ENCODE assay signal across 9 cellular contexts in the genomic region with DNA sequence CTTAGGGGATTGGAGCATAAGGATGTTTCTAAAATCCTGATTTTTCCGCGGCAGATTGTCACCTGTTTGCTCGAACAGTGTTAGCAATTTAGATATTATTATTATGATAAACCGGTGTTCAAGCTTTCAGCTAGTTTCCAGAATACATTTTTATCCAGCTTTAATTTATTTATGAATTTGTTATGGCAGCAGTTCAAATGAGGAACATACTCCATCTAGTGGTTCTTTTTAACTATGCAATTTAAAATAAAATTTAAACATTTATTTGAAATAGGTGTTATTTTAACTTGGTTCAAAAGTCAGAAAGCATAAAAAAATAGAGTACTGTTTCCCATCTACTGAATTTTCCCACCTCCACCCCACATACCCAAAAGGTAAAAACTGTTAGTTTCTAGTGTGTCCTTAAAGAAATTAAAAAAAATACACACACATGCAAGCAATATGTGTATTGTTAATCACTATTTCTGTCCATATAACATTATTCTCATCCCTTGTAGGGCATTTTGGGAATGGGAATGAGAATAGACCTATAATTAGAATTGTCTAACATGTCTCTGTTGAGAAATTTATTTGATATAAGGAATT. TPM values are rescaled to one million over a fixed set of nuclear protein-coding genes. Genes with fewer than 3 reads are reported as not detected.
DNase-seq lines count a peak whose midpoint lies in the region; ATAC-seq and TF ChIP-seq lines count a peak whose summit lies in the region.
"Had no signal": no experiment of that assay in that cellular context is flagged by ENCODE, and none has a peak within 500 bp of the region (broad histone marks: within the 10 kb centered on the region; RNA-seq: fewer than 3 reads in every experiment).

No MANE protein-coding gene starts in this region.

- CTCF ChIA-PET in activated B cell treated with CpG ODN at 0.5 μM for 24 hours (lab: Charles Lee) = interaction anchor here (0.8 to 2.5 kb wide), 5 partner anchors 11 to 77 kb away, joined by 3 to 9 read pairs (median 3); partner anchors contain the start of gene BUB1

- no peaks in the 10 kb centered on the region for H3K4me1 Mint-ChIP-seq in activated B cell treated with CpG ODN at 0.5 μM for 24 hours
- H3K4me1 Mint-ChIP-seq in activated T-helper 2 cell treated with anti-CD3 and anti-CD28 coated beads, Interferon-gamma antibody, Interleukin-2, Interleukin-4, amounts not matched to agents 10 μg/mL and 5 μg/mL and 100 μg/mL, durations not matched to agents 14 hours and 24 hours and 36 hours (ENCODE audit: low read depth) = peaks cover 8% of the 10 kb centered on the region
- H3K4me1 Mint-ChIP-seq: stimulated activated effector memory CD8-positive, alpha-beta T cell treated with anti-CD3 and anti-CD28 coated beads, Interleukin-12 subunit alpha, Interleukin-12 subunit beta, amount 100 ng/mL, for 72 hours had no signal

- no peak overlapping the region for H3K27ac Mint-ChIP-seq in activated B cell treated with CpG ODN at 0.5 μM for 24 hours
- H3K27ac Mint-ChIP-seq in activated T-helper 2 cell treated with anti-CD3 and anti-CD28 coated beads, Interferon-gamma antibody, Interleukin-2, Interleukin-4, amounts not matched to agents 10 μg/mL and 5 μg/mL and 100 μg/mL, durations not matched to agents 14 hours and 24 hours and 36 hours = no peak overlapping the region
- H3K27ac Mint-ChIP-seq: stimulated activated effector memory CD8-positive, alpha-beta T cell treated with anti-CD3 and anti-CD28 coated beads, Interleukin-12 subunit alpha, Interleukin-12 subunit beta, amount 100 ng/mL, for 72 hours had no signal

- H3K36me3 Mint-ChIP-seq in activated B cell treated with CpG ODN at 0.5 μM for 24 hours (ENCODE audit: low read depth) = no peaks in the 10 kb centered on the region
- H3K36me3 Mint-ChIP-seq in activated T-helper 2 cell treated with anti-CD3 and anti-CD28 coated beads, Interferon-gamma antibody, Interleukin-2, Interleukin-4, amounts not matched to agents 10 μg/mL and 5 μg/mL and 100 μg/mL, durations not matched to agents 14 hours and 24 hours and 36 hours (ENCODE audit: low read depth) = no peaks in the 10 kb centered on the region
- H3K36me3 Mint-ChIP-seq: stimulated activated effector memory CD8-positive, alpha-beta T cell treated with anti-CD3 and anti-CD28 coated beads, Interleukin-12 subunit alpha, Interleukin-12 subunit beta, amount 100 ng/mL, for 72 hours had no signal

- ATAC-seq in activated B cell treated with CpG ODN at 0.5 μM for 24 hours (ENCODE audit: low read depth) = no peak
- no peak for ATAC-seq in GM21717 (IDR thresholded peaks at IDR 0.05; ENCODE audit: unreplicated experiment)
- ATAC-seq: stimulated activated effector memory CD8-positive, alpha-beta T cell treated with anti-CD3 and anti-CD28 coated beads, Interleukin-12 subunit alpha, Interleukin-12 subunit beta, amount 100 ng/mL, for 72 hours had no signal

- H3K4me3 Mint-ChIP-seq in activated B cell treated with CpG ODN at 0.5 μM for 24 hours = no peak overlapping the region
- H3K4me3 Mint-ChIP-seq in activated T-helper 2 cell treated with anti-CD3 and anti-CD28 coated beads, Interferon-gamma antibody, Interleukin-2, Interleukin-4, amounts not matched to agents 10 μg/mL and 5 μg/mL and 100 μg/mL, durations not matched to agents 14 hours and 24 hours and 36 hours (ENCODE audit: low read depth) = no peak overlapping the region
- H3K4me3 Mint-ChIP-seq: stimulated activated effector memory CD8-positive, alpha-beta T cell treated with anti-CD3 and anti-CD28 coated beads, Interleukin-12 subunit alpha, Interleukin-12 subunit beta, amount 100 ng/mL, for 72 hours had no signal

- intact Hi-C loops in activated B cell treated with CpG ODN at 0.5 μM for 24 hours (cut with micrococcal nuclease) = loop anchor here (5.0 kb wide), 1 partner anchor 598 kb away; no protein-coding TSS in a partner anchor
- intact Hi-C loops in activated T-helper 2 cell treated with anti-CD3 and anti-CD28 coated beads, Interferon-gamma antibody, Interleukin-2, Interleukin-4, amounts not matched to agents 10 μg/mL and 5 μg/mL and 100 μg/mL, durations not matched to agents 14 hours and 24 hours and 36 hours (cut with micrococcal nuclease) = no loop called here

- DNase-seq in AG10803 (ENCODE audit: low read depth) (peak; percentile 6), GM13977 (ENCODE audit: low spot score) (no peak), activated B cell treated with CpG ODN at 0.5 μM for 24 hours (no peak), kidney glomerular epithelial cell (lab: John Stamatoyannopoulos, UW) (peak; percentile 29), NK-92 (lab: John Stamatoyannopoulos, UW; ENCODE audit: unreplicated experiment) (no peak)
- DNase-seq in activated T-helper 2 cell treated with anti-CD3 and anti-CD28 coated beads, Interferon-gamma antibody, Interleukin-2, Interleukin-4, amounts not matched to agents 10 μg/mL and 5 μg/mL and 100 μg/mL, durations not matched to agents 14 hours and 24 hours and 36 hours (ENCODE audit: low spot score) = no peak
- DNase-seq in NK-92 treated with Interleukin-12 subunit alpha and Interleukin-12 subunit beta, amount 100 ng/mL, for 24 hours (lab: John Stamatoyannopoulos, UW) = no peak

- peaks cover 11% of the 10 kb centered on the region for H3K9me3 Mint-ChIP-seq in activated B cell treated with CpG ODN at 0.5 μM for 24 hours
- H3K9me3 Mint-ChIP-seq in activated T-helper 2 cell treated with anti-CD3 and anti-CD28 coated beads, Interferon-gamma antibody, Interleukin-2, Interleukin-4, amounts not matched to agents 10 μg/mL and 5 μg/mL and 100 μg/mL, durations not matched to agents 14 hours and 24 hours and 36 hours = peaks cover 14% of the 10 kb centered on the region

- TF ChIP-seq CTCF in AG10803 (conservative IDR thresholded peaks at IDR 0.05; ENCODE audit: low read length) (peak; percentile 50), GM13977 (IDR thresholded peaks at IDR 0.05; ENCODE audit: extremely low read depth, insufficient read depth, missing control alignments) (peak; percentile 39), activated B cell treated with CpG ODN at 0.5 μM for 24 hours (IDR thresholded peaks at IDR 0.05) (peak; percentile 22)

- POLR2A ChIA-PET in activated B cell treated with CpG ODN at 0.5 μM for 24 hours (lab: Charles Lee) = interaction anchor here (0.8 kb wide), 1 partner anchor 78 kb away, joined by 3 read pairs; the partner anchor contains the start of gene BUB1

- H3K27me3 Mint-ChIP-seq in activated B cell treated with CpG ODN at 0.5 μM for 24 hours = peaks cover 21% of the 10 kb centered on the region
- H3K27me3 Mint-ChIP-seq in activated T-helper 2 cell treated with anti-CD3 and anti-CD28 coated beads, Interferon-gamma antibody, Interleukin-2, Interleukin-4, amounts not matched to agents 10 μg/mL and 5 μg/mL and 100 μg/mL, durations not matched to agents 14 hours and 24 hours and 36 hours (ENCODE audit: low read depth) = peaks cover 39% of the 10 kb centered on the region

- H3K4me3 ChIP-seq in AG10803 (ENCODE audit: low read length) = no peak overlapping the region

- in situ Hi-C loops in GM13977 (cut with MboI; ENCODE audit: low pct_unique_long_range_greater_than_20kb, low sequenced_read_pairs, unreplicated experiment) = no loop called here

RNA-seq across cellular contexts. Expression of gene ACOXL, which starts 23.2 kb away (rescaled TPM):
- total RNA-seq in activated B cell treated with CpG ODN at 0.5 μM for 24 hours = 0.20 TPM in 1 of 2 replicates, not detected in the other
- 1.4 and 1.6 TPM in 2 replicates for total RNA-seq in activated T-helper 2 cell treated with anti-CD3 and anti-CD28 coated beads, Interferon-gamma antibody, Interleukin-2, Interleukin-4, amounts not matched to agents 10 μg/mL and 5 μg/mL and 100 μg/mL, durations not matched to agents 14 hours and 24 hours and 36 hours

Comparison
In these comparisons a context has a peak if more than half of its experiments do, and no peak if none do; other contexts are left out.
1. DNase-seq: peak in AG10803 (single experiment) and kidney glomerular epithelial cell (single experiment); none in GM13977 (single experiment), activated B cell treated with CpG ODN at 0.5 μM for 24 hours (single experiment), NK-92 (single experiment), activated T-helper 2 cell treated with anti-CD3 and anti-CD28 coated beads, Interferon-gamma antibody, Interleukin-2, Interleukin-4, amounts not matched to agents 10 μg/mL and 5 μg/mL and 100 μg/mL, durations not matched to agents 14 hours and 24 hours and 36 hours (single experiment) and NK-92 treated with Interleukin-12 subunit alpha and Interleukin-12 subunit beta, amount 100 ng/mL, for 24 hours (single experiment).
2. Peak in every context shown above with its lines, with median percentiles within 50 percentile points of each other: CTCF ChIP-seq.